Comparison of ENCODE assay signal across 9 cellular contexts in genomic region chr6:73394577-73395354, GRCh38. TPM values are rescaled to one million over a fixed set of nuclear protein-coding genes. Genes with fewer than 3 reads are reported as not detected.
DNase-seq lines count a peak whose midpoint lies in the region; ATAC-seq, FAIRE-seq and TF ChIP-seq lines count a peak whose summit lies in the region.
"Had no signal": no experiment of that assay in that cellular context is flagged by ENCODE, and none has a peak within 500 bp of the region (broad histone marks: within the 10 kb centered on the region; RNA-seq: fewer than 3 reads in every experiment).

Gene DDX43 (plus strand): TSS chr6:73394828. CDS start chr6:73394906, 78 bp downstream.

- H3K4me3 ChIP-seq in aorta (ENCODE audit: low read length in 2 of 2), result no peak within 1 kb of the TSS
- no peak within 1 kb of the TSS for H3K4me3 ChIP-seq in WERI-Rb-1 (ENCODE audit: low read depth, low read length)

- peaks cover 10 to 13% of the 10 kb centered on the region in 2 donors for H3K4me1 Mint-ChIP-seq in natural killer cell

- ATAC-seq in natural killer cell (peak in 2 of 3 donors; percentile 89 to 90), aorta (ENCODE audit: low FRiP score) (peak; percentile 63)

- WGBS in aorta, 2 donors, result 75 to 76% methylated on average over 54 of the region's 54 CpGs

- H3K4me3 Mint-ChIP-seq in natural killer cell, result peak within 1 kb of the TSS; percentile 94

- no peaks in the 10 kb centered on the region for H3K9me3 Mint-ChIP-seq in natural killer cell

- no peaks in the 10 kb centered on the region for H3K36me3 Mint-ChIP-seq in natural killer cell

- no peaks in the 10 kb centered on the region for H3K9me3 ChIP-seq in aorta (ENCODE audit: control insufficient read depth, low read length)
- H3K9me3 ChIP-seq in WERI-Rb-1 (ENCODE audit: severe bottlenecking), result no peaks in the 10 kb centered on the region

- H3K27ac ChIP-seq in aorta (ENCODE audit: low read depth in 1 of 2, low read length in 2 of 2), result no peak within 1 kb of the TSS
- H3K27ac ChIP-seq in WERI-Rb-1, result no peak within 1 kb of the TSS

- peak within 1 kb of the TSS; percentile 84 to 94 for H3K27ac Mint-ChIP-seq in natural killer cell

- no peak for TF ChIP-seq POLR2A in H54 (IDR thresholded peaks at IDR 0.05; ENCODE audit: low read depth, low read length)

- H3K36me3 ChIP-seq in aorta (ENCODE audit: control insufficient read depth in 1 of 2, insufficient read depth in 2 of 2, low read length in 1 of 2) (no peaks in the 10 kb centered on the region), WERI-Rb-1 (no peaks in the 10 kb centered on the region)

- H3K27me3 Mint-ChIP-seq in natural killer cell (ENCODE audit: low read depth in 2 of 2), result no peaks in the 10 kb centered on the region

- DNase-seq in H54 (ENCODE audit: insufficient read length, low spot score) (peak; percentile 26), SKM-1 (lab: John Stamatoyannopoulos, UW; ENCODE audit: unreplicated experiment) (peak; percentile 49), dermis microvascular lymphatic vessel endothelial cell (ENCODE audit: low read depth in 2 of 2) (peak; percentile 20 to 45), natural killer cell (peak; percentile 32), aorta (peak; percentile 69 to 78), NCI-H2196 treated with DMSO at 0.1 percent for 48 hours (lab: John Stamatoyannopoulos, UW; ENCODE audit: unreplicated experiment) (no peak), NCI-H187 treated with DMSO at 0.1 percent for 48 hours (lab: John Stamatoyannopoulos, UW) (no peak), WERI-Rb-1 (no peak)

- no peak for FAIRE-seq in H54 (lab: Jason Lieb, UNC)

- H3K4me1 ChIP-seq in aorta (ENCODE audit: control insufficient read depth in 1 of 2, insufficient read depth in 2 of 2, low read length in 2 of 2), result no peaks in the 10 kb centered on the region

- TF ChIP-seq CTCF in natural killer cell (IDR thresholded peaks at IDR 0.05) (no peak), WERI-Rb-1 (IDR thresholded peaks at IDR 0.05; ENCODE audit: low read depth, low read length) (no peak)

- H3K27me3 ChIP-seq in aorta (ENCODE audit: control insufficient read depth in 1 of 2, insufficient read depth in 2 of 2, low read length in 1 of 2) (no peaks in the 10 kb centered on the region), WERI-Rb-1 (ENCODE audit: insufficient read depth, low read depth, severe bottlenecking) (no peaks in the 10 kb centered on the region)

- intact Hi-C loops in natural killer cell (cut with micrococcal nuclease) (no loop called here), aorta (cut with DNase I) (no loop called here)

RNA-seq across cellular contexts. Expression of gene DDX43, which starts in this region (rescaled TPM):
- total RNA-seq in dermis microvascular lymphatic vessel endothelial cell, result 0.38 and 1.3 TPM in 2 replicates
- 1 to 10 TPM in 2 of 3 donors, not detected in 1; 1.2 to 2.6 TPM for total RNA-seq in natural killer cell
- total RNA-seq in aorta, result under 1 TPM; 0.71 to 0.78 TPM
- 1 to 10 TPM in 1 of 2 donors, not detected in 1; 1.6 TPM for polyA plus RNA-seq in aorta
- total RNA-seq: LHCN-M2 had no signal

Comparison
In these comparisons a context has a peak if more than half of its experiments do, and no peak if none do; other contexts are left out.
1. DNase-seq: peak in H54 (single experiment), SKM-1 (single experiment), dermis microvascular lymphatic vessel endothelial cell (2 of 2), natural killer cell (single experiment) and aorta (2 of 2); none in NCI-H2196 treated with DMSO at 0.1 percent for 48 hours (single experiment), NCI-H187 treated with DMSO at 0.1 percent for 48 hours (single experiment) and WERI-Rb-1 (single experiment).